In the genomic region with DNA sequence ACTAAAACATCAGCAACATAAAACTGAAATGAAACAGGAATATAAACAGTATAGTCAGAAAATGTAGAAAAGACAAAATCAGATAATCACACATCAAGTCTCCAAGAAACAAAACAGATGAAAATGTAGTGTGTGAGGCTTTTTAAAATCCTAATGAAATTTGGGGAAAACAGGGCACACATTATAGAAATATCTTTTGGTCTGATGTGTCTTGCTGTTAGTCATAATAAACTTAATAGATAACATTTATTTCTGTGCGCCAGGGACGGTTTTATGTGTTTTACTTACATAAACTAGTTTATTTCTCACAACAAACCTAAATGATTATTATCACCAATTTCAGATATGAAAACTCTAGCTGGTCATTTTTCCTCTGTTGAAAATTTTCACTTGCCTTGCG, we compare ENCODE assay signal across 34 cellular contexts.
"Had no signal": no experiment of that assay in that cellular context is flagged by ENCODE, and none has a peak within 500 bp of the region (broad histone marks: within the 10 kb centered on the region; RNA-seq: fewer than 3 reads in every experiment).

No MANE protein-coding gene starts in this region.

- H3K36me3 ChIP-seq: adrenal gland, ascending aorta, brain microvascular endothelial cell, breast epithelium, cardiac muscle cell had no signal

- ATAC-seq: activated naive CD4-positive, alpha-beta T cell treated with anti-CD3 and anti-CD28 coated beads, Interleukin-2, amount 50 U/mL, for 72 hours; activated naive CD8-positive, alpha-beta T cell treated with anti-CD3 and anti-CD28 coated beads, Interleukin-2, amount 50 U/mL, for 24 hours; activated T-cell treated with anti-CD3 and anti-CD28 coated beads, Interleukin-2, amount 50 U/mL, for 4 hours; activated T-cell treated with anti-CD3 and anti-CD28 coated beads, Interleukin-2, amount 50 U/mL, for 72 hours; activated T-helper 17 cell treated with anti-CD3 and anti-CD28 coated beads, Interleukin-2, amount 50 U/mL, for 72 hours; body of pancreas had no signal

- DNase-seq: activated effector memory CD4-positive, alpha-beta T cell treated with anti-CD3 and anti-CD28 coated beads, Interleukin-2, amount 50 U/mL, for 16 hours; activated effector memory CD4-positive, alpha-beta T cell treated with Interleukin-2 at 50 U/mL for 16 hours; activated gamma-delta T cell; activated gamma-delta T cell treated with Interleukin-2 at 50 U/mL for 16 hours; activated naive CD4-positive, alpha-beta T cell; activated naive CD4-positive, alpha-beta T cell treated with anti-CD3 and anti-CD28 coated beads for 36 hours; activated naive CD4-positive, alpha-beta T cell treated with anti-CD3 and anti-CD28 coated beads, Interleukin-2, amount 10 ng/mL, durations not matched to agents 7 days and 5 days; activated naive CD4-positive, alpha-beta T cell treated with anti-CD3 and anti-CD28 coated beads, Interleukin-2, amount 50 U/mL, for 16 hours; activated naive CD4-positive, alpha-beta T cell treated with Interleukin-2 at 50 U/mL for 16 hours; activated naive CD8-positive, alpha-beta T cell treated with anti-CD3 and anti-CD28 coated beads for 36 hours; activated naive CD8-positive, alpha-beta T cell treated with anti-CD3 and anti-CD28 coated beads, Interleukin-2, amount 10 ng/mL, durations not matched to agents 7 days and 5 days; activated naive CD8-positive, alpha-beta T cell treated with anti-CD3 and anti-CD28 coated beads, Interleukin-2, amount 50 U/mL, for 24 hours; activated T-cell treated with anti-CD3 and anti-CD28 coated beads, Interleukin-2, amount 50 U/mL, for 1 hour; activated T-cell treated with anti-CD3 and anti-CD28 coated beads, Interleukin-2, amount 50 U/mL, for 24 hours; activated T-cell treated with anti-CD3 and anti-CD28 coated beads, Interleukin-2, amount 50 U/mL, for 4 hours; activated T-cell treated with anti-CD3 and anti-CD28 coated beads, Interleukin-2, amount 50 U/mL, for 48 hours; activated T-cell treated with anti-CD3 and anti-CD28 coated beads, Interleukin-2, amount 50 U/mL, for 72 hours; adrenal gland; amniotic stem cell; amygdala; anterior cingulate cortex; aorta; body of pancreas; brain microvascular endothelial cell; caudate nucleus; central memory CD4-positive, alpha-beta T cell; cerebellar nuclear complex had no signal

- FAIRE-seq: astrocyte, bronchial epithelial cell had no signal

- H3K4me3 ChIP-seq: adrenal gland, ascending aorta, body of pancreas, breast epithelium, cardiac muscle cell had no signal

- H3K4me1 ChIP-seq: adrenal gland, ascending aorta, body of pancreas, breast epithelium had no signal

- H3K27ac ChIP-seq: adrenal gland, ascending aorta, body of pancreas, brain microvascular endothelial cell, breast epithelium, cardiac muscle cell had no signal

- H3K27me3 ChIP-seq: adrenal gland, ascending aorta, body of pancreas, brain microvascular endothelial cell, breast epithelium had no signal

- H3K9me3 ChIP-seq: adrenal gland, body of pancreas had no signal
